12 cellular contexts compared by ENCODE assay signal in the genomic region with DNA sequence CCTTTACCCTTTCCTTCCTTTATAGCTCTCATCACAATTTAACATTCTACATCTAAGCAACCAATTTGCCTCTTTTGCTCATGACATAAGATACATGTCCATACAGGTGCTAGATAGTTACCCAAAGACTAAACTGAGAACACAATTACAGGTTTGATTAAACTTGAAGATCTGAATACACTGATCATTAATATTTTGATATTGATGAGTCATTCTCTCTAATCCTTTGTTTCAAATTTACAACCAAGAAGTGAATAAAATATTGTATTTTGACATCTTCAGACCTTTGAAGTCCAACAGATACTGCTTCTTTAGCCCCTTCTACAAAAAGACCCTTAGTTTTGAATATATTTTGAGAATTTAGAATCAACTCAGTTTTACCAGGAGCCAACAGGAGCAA. TPM values are rescaled to one million over a fixed set of nuclear protein-coding genes. Genes with fewer than 3 reads are reported as not detected.
DNase-seq lines count a peak whose midpoint lies in the region; ATAC-seq and TF ChIP-seq lines count a peak whose summit lies in the region.
"Had no signal": no experiment of that assay in that cellular context is flagged by ENCODE, and none has a peak within 500 bp of the region (broad histone marks: within the 10 kb centered on the region; RNA-seq: fewer than 3 reads in every experiment).

No MANE protein-coding gene starts in this region.

- H3K4me1 Mint-ChIP-seq in T-helper 1 cell treated with Interleukin-12 subunit alpha and Interleukin-12 subunit beta and Interleukin-4 antibody, amounts not matched to agents 30 μg/mL and 1 μg/mL, for 36 hours (ENCODE audit: low read depth), result peaks cover 57% of the 10 kb centered on the region
- peaks cover 28% of the 10 kb centered on the region for H3K4me1 Mint-ChIP-seq in neural progenitor cell

- BruUV-seq in mammary epithelial cell (replicated peaks; lab: Mats Ljungman, UMichigan), result no TSS peak

- H3K4me2 ChIP-seq in mammary epithelial cell (ENCODE audit: insufficient read depth, low read depth, low read length) (peak overlapping the region; percentile 97), neural progenitor cell (peak overlapping the region; percentile 94)

- dilution Hi-C loops in mammary epithelial cell (cut with HindIII; ENCODE audit: low sequenced_read_pairs), result no loop called here

- H3K27me3 Mint-ChIP-seq in T-helper 1 cell treated with Interleukin-12 subunit alpha and Interleukin-12 subunit beta and Interleukin-4 antibody, amounts not matched to agents 30 μg/mL and 1 μg/mL, for 36 hours (ENCODE audit: low read depth), result no peaks in the 10 kb centered on the region
- H3K27me3 Mint-ChIP-seq in neural progenitor cell (ENCODE audit: insufficient read depth, low read depth), result peaks cover 2% of the 10 kb centered on the region

- peak overlapping the region; percentile 1 for H3K4me3 Mint-ChIP-seq in T-helper 1 cell treated with Interleukin-12 subunit alpha and Interleukin-12 subunit beta and Interleukin-4 antibody, amounts not matched to agents 30 μg/mL and 1 μg/mL, for 36 hours
- H3K4me3 Mint-ChIP-seq in neural progenitor cell, result no peak overlapping the region

- H4K20me1 ChIP-seq in mammary epithelial cell (ENCODE audit: insufficient read depth, low read length) (peaks cover 2% of the 10 kb centered on the region), neural progenitor cell (ENCODE audit: low read depth) (peaks cover 69% of the 10 kb centered on the region)

- H3K79me2 ChIP-seq in mammary epithelial cell (ENCODE audit: insufficient read depth, low read length) (peaks cover 75% of the 10 kb centered on the region), neural progenitor cell (ENCODE audit: low read depth) (peaks cover 75% of the 10 kb centered on the region)

- H3K4me1 ChIP-seq in mammary epithelial cell (ENCODE audit: insufficient read depth, low read length) (peaks cover 14% of the 10 kb centered on the region), neural progenitor cell (peaks cover 24% of the 10 kb centered on the region)

- no peak for ATAC-seq in GM21723 (IDR thresholded peaks at IDR 0.05; ENCODE audit: unreplicated experiment)

- no peak for TF ChIP-seq CTCF in mammary epithelial cell (conservative IDR thresholded peaks at IDR 0.05 in 1 of 2, IDR thresholded peaks at IDR 0.05 in 1 of 2; ENCODE audit: extremely low read depth in 1 of 2, insufficient read depth in 1 of 2, low read depth in 1 of 2, low read length in 2 of 2)
- no peak for TF ChIP-seq CTCF in neural progenitor cell (IDR thresholded peaks at IDR 0.05)

- peak overlapping the region; percentile 18 for H3K27ac ChIP-seq in mammary epithelial cell (ENCODE audit: insufficient read depth, low read depth, low read length)
- H3K27ac ChIP-seq in neural progenitor cell, result no peak overlapping the region
- H3K27ac ChIP-seq: neutrophil had no signal

- H2AFZ ChIP-seq in mammary epithelial cell (ENCODE audit: low read depth, low read length) (no peak overlapping the region), neural progenitor cell (replicated peaks) (no peak overlapping the region)

- in situ Hi-C loops in mammary epithelial cell (cut with MboI; ENCODE audit: low sequenced_read_pairs in 2 of 2), result loop anchor here in 1 of 2 donors (25.0 kb wide), 1 partner anchor 480 kb away; the partner anchor contains the start of gene OSBPL8

- H3K4me3 ChIP-seq in MG63, result peak overlapping the region; percentile 91
- peak overlapping the region in 2 of 3 experiments; percentile 7 to 95 for H3K4me3 ChIP-seq in mammary epithelial cell (replicated peaks in 1 of 3; ENCODE audit: insufficient read depth in 1 of 3, low read depth in 2 of 3, low read length in 3 of 3)
- peak overlapping the region; percentile 92 for H3K4me3 ChIP-seq in neural progenitor cell

- H3K27me3 ChIP-seq in MG63 (no peaks in the 10 kb centered on the region), mammary epithelial cell (ENCODE audit: insufficient read depth, low read length) (no peaks in the 10 kb centered on the region), neural progenitor cell (no peaks in the 10 kb centered on the region)
- H3K27me3 ChIP-seq: adrenal gland had no signal

- H3K9me3 Mint-ChIP-seq in T-helper 1 cell treated with Interleukin-12 subunit alpha and Interleukin-12 subunit beta and Interleukin-4 antibody, amounts not matched to agents 30 μg/mL and 1 μg/mL, for 36 hours, result peaks cover 6% of the 10 kb centered on the region
- H3K9me3 Mint-ChIP-seq in neural progenitor cell, result peaks cover 43% of the 10 kb centered on the region

- H3K36me3 ChIP-seq in MG63 (peaks cover 70% of the 10 kb centered on the region), mammary epithelial cell (ENCODE audit: insufficient read depth, low read length) (no peaks in the 10 kb centered on the region), neural progenitor cell (no peaks in the 10 kb centered on the region)
- H3K36me3 ChIP-seq: adrenal gland, neutrophil had no signal

- CTCF ChIA-PET in mammary epithelial cell (lab: Charles Lee; ENCODE audit: low non-redundant PET), result no interaction called here

- peak overlapping the region; percentile 1 for H3K27ac Mint-ChIP-seq in T-helper 1 cell treated with Interleukin-12 subunit alpha and Interleukin-12 subunit beta and Interleukin-4 antibody, amounts not matched to agents 30 μg/mL and 1 μg/mL, for 36 hours
- H3K27ac Mint-ChIP-seq in neural progenitor cell, result no peak overlapping the region

- H3K9me3 ChIP-seq in MG63 (peaks cover 19% of the 10 kb centered on the region), mammary epithelial cell (replicated peaks; ENCODE audit: insufficient read depth, low read length) (no peaks in the 10 kb centered on the region), neural progenitor cell (ENCODE audit: low read depth) (no peaks in the 10 kb centered on the region)
- H3K9me3 ChIP-seq: neutrophil had no signal

- H3K9ac ChIP-seq in mammary epithelial cell (ENCODE audit: insufficient read depth, low read length), result no peak overlapping the region
- H3K9ac ChIP-seq in neural progenitor cell, result no peak overlapping the region

- intact Hi-C loops in mammary epithelial cell (cut with micrococcal nuclease), result loop anchor here (5.0 to 10.0 kb wide), 3 partner anchors 245 to 503 kb away; partner anchors contain the start of gene OSBPL8

- peaks cover 34% of the 10 kb centered on the region for H3K36me3 Mint-ChIP-seq in T-helper 1 cell treated with Interleukin-12 subunit alpha and Interleukin-12 subunit beta and Interleukin-4 antibody, amounts not matched to agents 30 μg/mL and 1 μg/mL, for 36 hours (ENCODE audit: low read depth)
- peaks cover 50% of the 10 kb centered on the region for H3K36me3 Mint-ChIP-seq in neural progenitor cell

- no peak for DNase-seq in T-helper 1 cell
- no peak for DNase-seq in MG63
- DNase-seq in mammary epithelial cell, result no peak
- no peak for DNase-seq in neural progenitor cell (ENCODE audit: low spot score)
- DNase-seq in H4 (ENCODE audit: low spot score), result no peak
- no peak for DNase-seq in NCI-H187 treated with DMSO at 0.1 percent for 48 hours (lab: John Stamatoyannopoulos, UW)
- DNase-seq: adrenal gland; NCI-H1436; stimulated activated CD4-positive, alpha-beta T cell treated with anti-CD3 and anti-CD28 coated beads, Interleukin-2, amount 100 ng/mL, for 24 hours had no signal

- H3F3A ChIP-seq in neural progenitor cell (ENCODE audit: low read depth), result peaks cover 19% of the 10 kb centered on the region

RNA-seq across cellular contexts. Expression of gene NAP1L1, which starts 2.6 kb away (rescaled TPM):
- total RNA-seq in MG63 (2014; rRNA removed; shearing (Covaris generic); ENCODE audit: low replicate concordance), result 645 and 1,086 TPM in 2 replicates
- total RNA-seq in mammary epithelial cell (100 to 1,000 TPM; 167 to 381 TPM), neural progenitor cell (ENCODE audit: low replicate concordance) (907 and 1,539 TPM in 2 replicates)
- polyA plus RNA-seq in mammary epithelial cell, result 233 TPM
- 123 TPM for polyA minus RNA-seq in mammary epithelial cell
- 246 and 299 TPM in 2 replicates for total RNA-seq in H4 (2014; rRNA removed; shearing (Covaris generic))

RNA-seq across cellular contexts. Expression of gene PHLDA1, which starts 50.3 kb away (rescaled TPM):
- total RNA-seq in MG63 (2014; rRNA removed; shearing (Covaris generic); ENCODE audit: low replicate concordance), result 13.5 and 13.8 TPM in 2 replicates
- total RNA-seq in mammary epithelial cell (100 to 1,000 TPM; 161 to 545 TPM), neural progenitor cell (ENCODE audit: low replicate concordance) (1.1 and 1.2 TPM in 2 replicates)
- 120 TPM for polyA plus RNA-seq in mammary epithelial cell
- polyA minus RNA-seq in mammary epithelial cell, result 135 TPM
- total RNA-seq in H4 (2014; rRNA removed; shearing (Covaris generic)), result 19.5 and 25.1 TPM in 2 replicates
